22 cellular contexts compared by ENCODE assay signal in the genomic region with DNA sequence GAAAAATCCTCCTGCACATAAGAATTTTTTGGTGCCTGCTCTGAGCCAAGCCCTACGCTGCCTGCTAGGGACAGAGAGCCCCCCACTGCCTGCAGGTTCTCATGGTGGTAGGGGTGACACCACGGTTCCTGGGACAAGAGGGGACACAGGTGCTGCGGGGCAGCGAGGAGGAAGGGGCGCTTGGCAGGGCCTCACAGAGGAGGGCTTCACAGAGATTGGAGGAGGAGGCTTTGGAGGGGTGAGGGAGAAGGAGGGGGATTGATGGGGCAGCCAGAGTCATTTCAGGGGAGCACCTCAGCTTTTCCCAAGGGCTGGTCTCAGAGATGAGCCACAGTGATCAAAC. TPM values are rescaled to one million over a fixed set of nuclear protein-coding genes. Genes with fewer than 3 reads are reported as not detected.
DNase-seq lines count a peak whose midpoint lies in the region; ATAC-seq and TF ChIP-seq lines count a peak whose summit lies in the region.
"Had no signal": no experiment of that assay in that cellular context is flagged by ENCODE, and none has a peak within 500 bp of the region (broad histone marks: within the 10 kb centered on the region; RNA-seq: fewer than 3 reads in every experiment).

No MANE protein-coding gene starts in this region.

- WGBS in mammary epithelial cell (ENCODE audit: low coverage, missing lambda C conversion rate), result 97% methylated on average over 5 of the region's 5 CpGs
- 90 to 100% methylated on average over 1 to 5 of the region's 5 CpGs for WGBS in esophagus squamous epithelium, 2 donors

- dilution Hi-C loops in mammary epithelial cell (cut with HindIII; ENCODE audit: low sequenced_read_pairs), result no loop called here

- TF ChIP-seq CTCF in mammary epithelial cell (conservative IDR thresholded peaks at IDR 0.05 in 1 of 2, IDR thresholded peaks at IDR 0.05 in 1 of 2; ENCODE audit: extremely low read depth in 1 of 2, insufficient read depth in 1 of 2, low read depth in 1 of 2, low read length in 2 of 2), result no peak
- TF ChIP-seq CTCF in breast epithelium (IDR thresholded peaks at IDR 0.05), result no peak
- no peak for TF ChIP-seq CTCF in esophagus squamous epithelium (IDR thresholded peaks at IDR 0.05)
- no peak for TF ChIP-seq CTCF in mesothelial cell of epicardium (IDR thresholded peaks at IDR 0.05; ENCODE audit: unreplicated experiment)
- no peak for TF ChIP-seq CTCF in upper lobe of right lung (IDR thresholded peaks at IDR 0.05)

- no peak overlapping the region for H3K4me3 ChIP-seq in mammary epithelial cell (replicated peaks in 1 of 3; ENCODE audit: insufficient read depth in 1 of 3, low read depth in 2 of 3, low read length in 3 of 3)
- H3K4me3 ChIP-seq in breast epithelium, result no peak overlapping the region
- H3K4me3 ChIP-seq in esophagus squamous epithelium, result no peak overlapping the region
- H3K4me3 ChIP-seq in upper lobe of right lung, result no peak overlapping the region
- H3K4me3 ChIP-seq: body of pancreas, GM23248, prostate gland had no signal

- H3K27me3 Mint-ChIP-seq in mesothelial cell of epicardium (ENCODE audit: low read depth), result no peaks in the 10 kb centered on the region
- H3K27me3 Mint-ChIP-seq: activated CD4-positive, alpha-beta T cell treated with anti-CD3 and anti-CD28 coated beads for 36 hours; activated T-cell treated with anti-CD3 and anti-CD28 coated beads, Interleukin-2, amount 50 U/mL, for 24 hours; CD4-positive, alpha-beta T cell; stimulated activated naive CD8-positive, alpha-beta T cell treated with anti-CD3 and anti-CD28 coated beads, Interleukin-15, Interleukin-2, amounts not matched to agents 100 ng/mL and 50 ng/mL, for 24 hours had no signal

- in situ Hi-C loops in mammary epithelial cell (cut with MboI; ENCODE audit: low sequenced_read_pairs in 2 of 2), result no loop called here

- CTCF ChIA-PET in mammary epithelial cell (lab: Charles Lee; ENCODE audit: low non-redundant PET), result no interaction called here

- no TSS peak for BruUV-seq in mammary epithelial cell (replicated peaks; lab: Mats Ljungman, UMichigan)

- no peak for TF ChIP-seq POLR2A in breast epithelium (IDR thresholded peaks at IDR 0.05)
- TF ChIP-seq POLR2A in esophagus squamous epithelium (IDR thresholded peaks at IDR 0.05), result no peak

- peaks cover 8% of the 10 kb centered on the region for H3K4me1 ChIP-seq in mammary epithelial cell (ENCODE audit: insufficient read depth, low read length)
- no peaks in the 10 kb centered on the region for H3K4me1 ChIP-seq in breast epithelium
- H3K4me1 ChIP-seq in esophagus squamous epithelium, result peaks cover 0 to 39% (median 5%) of the 10 kb centered on the region in 3 donors
- H3K4me1 ChIP-seq in upper lobe of right lung, result no peaks in the 10 kb centered on the region
- H3K4me1 ChIP-seq: body of pancreas, prostate gland had no signal

- H3K4me1 Mint-ChIP-seq in mesothelial cell of epicardium, result peaks cover 12% of the 10 kb centered on the region
- H3K4me1 Mint-ChIP-seq: activated CD4-positive, alpha-beta T cell treated with anti-CD3 and anti-CD28 coated beads for 36 hours had no signal

- H3K27ac ChIP-seq in mammary epithelial cell (ENCODE audit: insufficient read depth, low read depth, low read length) (peak overlapping the region; percentile 3), breast epithelium (peak overlapping the region in 1 of 2 donors; percentile 40), esophagus squamous epithelium (peak overlapping the region in 3 of 4 donors; percentile 39 to 72 (median 55)), upper lobe of right lung (peak overlapping the region; percentile 24)
- H3K27ac ChIP-seq: body of pancreas, GM23248, prostate gland had no signal

- H3K36me3 ChIP-seq in mammary epithelial cell (ENCODE audit: insufficient read depth, low read length), result peaks cover 4% of the 10 kb centered on the region
- H3K36me3 ChIP-seq in breast epithelium, result no peaks in the 10 kb centered on the region
- peaks cover 0 to 31% (median 11%) of the 10 kb centered on the region in 3 donors for H3K36me3 ChIP-seq in esophagus squamous epithelium
- peaks cover 7% of the 10 kb centered on the region for H3K36me3 ChIP-seq in upper lobe of right lung
- H3K36me3 ChIP-seq: prostate gland had no signal

- no peaks in the 10 kb centered on the region for H4K20me1 ChIP-seq in mammary epithelial cell (ENCODE audit: insufficient read depth, low read length)

- peaks cover 13% of the 10 kb centered on the region for H3K36me3 Mint-ChIP-seq in mesothelial cell of epicardium

- peak overlapping the region; percentile 76 for H3K27ac Mint-ChIP-seq in mesothelial cell of epicardium
- H3K27ac Mint-ChIP-seq: activated CD4-positive, alpha-beta T cell treated with anti-CD3 and anti-CD28 coated beads for 36 hours; CD4-positive, alpha-beta T cell had no signal

- H3K79me2 ChIP-seq in mammary epithelial cell (ENCODE audit: insufficient read depth, low read length), result peaks cover 4% of the 10 kb centered on the region

- DNase-seq in mammary epithelial cell (no peak), breast epithelium (ENCODE audit: low spot score in 2 of 2) (no peak), esophagus squamous epithelium (lab: John Stamatoyannopoulos, UW) (no peak), mesothelial cell of epicardium (ENCODE audit: low spot score in 2 of 2, unreplicated experiment in 2 of 2) (no peak), upper lobe of right lung (no peak), SKM-1 treated with dmso at 0.1 percent for 144 hours (lab: John Stamatoyannopoulos, UW; ENCODE audit: unreplicated experiment) (no peak)
- DNase-seq: activated CD4-positive, alpha-beta T cell treated with anti-CD3 and anti-CD28 coated beads for 36 hours; activated CD8-positive, alpha-beta memory T cell treated with anti-CD3 and anti-CD28 coated beads for 24 hours; activated T-cell treated with anti-CD3 and anti-CD28 coated beads, Interleukin-2, amount 50 U/mL, for 24 hours; body of pancreas; CD4-positive, alpha-beta T cell; GM23248; KBM-7; NCI-H2029; NCI-H774 had no signal

- intact Hi-C loops in mammary epithelial cell (cut with micrococcal nuclease), result loop anchor here (5.0 kb wide), 1 partner anchor 124 kb away; no protein-coding TSS in a partner anchor
- intact Hi-C loops in breast epithelium (cut with DNase I; ENCODE audit: low total_unique reads), result no loop called here
- intact Hi-C loops in esophagus squamous epithelium (cut with DNase I), result no loop called here
- intact Hi-C loops in upper lobe of right lung (cut with DNase I), result no loop called here

- ATAC-seq in upper lobe of right lung (no peak), HG02885 (IDR thresholded peaks at IDR 0.05; ENCODE audit: poor library complexity, unreplicated experiment) (no peak), HG02870 (IDR thresholded peaks at IDR 0.05; ENCODE audit: unreplicated experiment) (no peak)
- ATAC-seq: activated CD4-positive, alpha-beta T cell treated with anti-CD3 and anti-CD28 coated beads for 36 hours; body of pancreas had no signal

- no peak overlapping the region for H2AFZ ChIP-seq in mammary epithelial cell (ENCODE audit: low read depth, low read length)
- H2AFZ ChIP-seq: GM23248 had no signal

- H3K9ac ChIP-seq in mammary epithelial cell (ENCODE audit: insufficient read depth, low read length), result no peak overlapping the region
- H3K9ac ChIP-seq: GM23248, SK-N-SH had no signal

- H3K9me3 ChIP-seq in mammary epithelial cell (replicated peaks; ENCODE audit: insufficient read depth, low read length) (no peaks in the 10 kb centered on the region), breast epithelium (no peaks in the 10 kb centered on the region), esophagus squamous epithelium (no peaks in the 10 kb centered on the region), upper lobe of right lung (no peaks in the 10 kb centered on the region)
- H3K9me3 ChIP-seq: body of pancreas, prostate gland, SK-N-SH had no signal

- no peaks in the 10 kb centered on the region for H3K9me3 Mint-ChIP-seq in mesothelial cell of epicardium
- H3K9me3 Mint-ChIP-seq: activated T-cell treated with anti-CD3 and anti-CD28 coated beads, Interleukin-2, amount 50 U/mL, for 24 hours; CD4-positive, alpha-beta T cell; stimulated activated naive CD8-positive, alpha-beta T cell treated with anti-CD3 and anti-CD28 coated beads, Interleukin-15, Interleukin-2, amounts not matched to agents 100 ng/mL and 50 ng/mL, for 24 hours had no signal

- peak overlapping the region; percentile 13 for H3K4me2 ChIP-seq in mammary epithelial cell (ENCODE audit: insufficient read depth, low read depth, low read length)
- H3K4me2 ChIP-seq: SK-N-SH had no signal

- H3K27me3 ChIP-seq in mammary epithelial cell (ENCODE audit: insufficient read depth, low read length), result no peaks in the 10 kb centered on the region
- no peaks in the 10 kb centered on the region for H3K27me3 ChIP-seq in breast epithelium
- H3K27me3 ChIP-seq in esophagus squamous epithelium, result no peaks in the 10 kb centered on the region
- no peaks in the 10 kb centered on the region for H3K27me3 ChIP-seq in upper lobe of right lung
- H3K27me3 ChIP-seq: body of pancreas had no signal

- H3K4me3 Mint-ChIP-seq in mesothelial cell of epicardium, result no peak overlapping the region
- H3K4me3 Mint-ChIP-seq: activated CD4-positive, alpha-beta T cell treated with anti-CD3 and anti-CD28 coated beads for 36 hours; activated T-cell treated with anti-CD3 and anti-CD28 coated beads, Interleukin-2, amount 50 U/mL, for 24 hours; CD4-positive, alpha-beta T cell; stimulated activated naive CD8-positive, alpha-beta T cell treated with anti-CD3 and anti-CD28 coated beads, Interleukin-15, Interleukin-2, amounts not matched to agents 100 ng/mL and 50 ng/mL, for 24 hours had no signal

RNA-seq across cellular contexts. Expression of gene GSG1L, which starts 29.8 kb away (rescaled TPM):
- total RNA-seq in mammary epithelial cell, result not detected
- not detected for polyA plus RNA-seq in mammary epithelial cell
- not detected for polyA minus RNA-seq in mammary epithelial cell
- not detected for total RNA-seq in breast epithelium
- total RNA-seq in esophagus squamous epithelium, result under 1 TPM in 2 of 4 donors, not detected in 2; under 0.01 to 0.21 TPM
- 1.6 to 1.7 TPM (median 1.7 TPM) in 3 replicates for total RNA-seq in mesothelial cell of epicardium
- total RNA-seq in upper lobe of right lung, result 1.6 TPM
- total RNA-seq: activated CD4-positive, alpha-beta T cell treated with anti-CD3 and anti-CD28 coated beads for 36 hours; body of pancreas; CD4-positive, alpha-beta T cell; glomerular endothelial cell; GM23248; MCF 10A had no signal
- polyA plus RNA-seq: GM23248, SK-N-SH had no signal
